Comparison of ENCODE assay signal across 12 cellular contexts in the genomic region with DNA sequence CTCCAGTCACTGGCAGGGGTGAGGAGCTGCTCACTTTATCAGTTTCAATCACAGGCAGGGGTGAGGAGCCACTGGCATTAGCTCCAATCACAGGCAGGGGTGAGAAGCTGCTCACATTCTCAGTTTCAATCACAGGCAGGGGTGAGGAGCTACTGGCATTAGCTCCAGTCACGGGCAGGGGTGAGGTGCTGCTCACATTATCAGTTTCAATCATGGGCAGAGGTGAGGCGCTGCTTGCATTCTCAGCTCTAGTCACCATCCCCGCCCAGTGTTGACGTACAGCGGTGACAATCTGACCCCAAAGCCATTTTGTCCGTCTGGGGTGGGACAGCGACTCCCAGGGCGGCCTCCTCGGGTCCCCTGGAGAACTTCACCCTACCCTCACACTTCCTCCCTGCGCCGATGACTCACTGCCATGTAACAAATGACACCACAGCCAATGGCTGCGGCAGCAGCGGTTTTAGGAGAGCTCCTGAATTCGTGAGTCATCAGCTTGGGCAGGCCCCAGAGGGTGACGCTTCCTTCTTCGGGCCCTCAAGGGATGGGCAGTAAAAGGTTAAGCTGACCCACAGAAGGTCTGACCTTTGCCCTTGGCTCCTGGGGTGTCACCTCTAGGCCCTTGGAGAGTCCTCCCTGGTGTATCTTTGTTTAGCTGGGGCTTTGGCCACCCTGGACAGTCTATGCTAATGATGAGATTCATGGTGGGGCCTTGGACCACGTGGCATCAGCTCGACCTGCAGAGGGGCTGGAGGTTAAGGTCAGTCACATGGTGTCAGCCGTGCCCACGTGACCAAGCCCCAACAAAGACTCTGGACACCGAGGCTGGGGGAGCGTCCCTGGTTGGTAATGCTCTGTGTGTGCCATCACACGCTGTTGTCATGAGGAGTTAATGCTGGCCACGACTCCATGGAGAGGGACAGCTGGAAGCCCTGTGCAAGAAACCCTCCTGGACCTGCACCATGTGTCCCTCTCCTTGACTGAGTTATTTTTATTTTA.
DNase-seq lines count a peak whose midpoint lies in the region; ATAC-seq, FAIRE-seq and TF ChIP-seq lines count a peak whose summit lies in the region.
"Had no signal": no experiment of that assay in that cellular context is flagged by ENCODE, and none has a peak within 500 bp of the region (broad histone marks: within the 10 kb centered on the region; RNA-seq: fewer than 3 reads in every experiment).

No MANE protein-coding gene starts in this region.

- peaks cover 7% of the 10 kb centered on the region; the same call in 1 of the 3 replicates for H3K4me1 ChIP-seq in A549
- H3K4me1 ChIP-seq in HCT116 (ENCODE audit: control insufficient read depth in 1 of 2, insufficient read depth in 2 of 2, low read length in 2 of 2) = peaks cover 13 to 34% of the 10 kb centered on the region in 2 experiments
- H3K4me1 ChIP-seq in RWPE2 (ENCODE audit: insufficient read depth, poor library complexity, severe bottlenecking) = peaks cover 5% of the 10 kb centered on the region

- intact Hi-C loops in HCT116 (cut with micrococcal nuclease) = no loop called here

- H4K20me1 ChIP-seq in HCT116 (ENCODE audit: insufficient read depth) = no peaks in the 10 kb centered on the region

- H3K27me3 ChIP-seq in HCT116 (ENCODE audit: insufficient read depth, low read length) (no peaks in the 10 kb centered on the region), RWPE2 (ENCODE audit: insufficient read depth, poor library complexity, severe bottlenecking) (no peaks in the 10 kb centered on the region)

- peak overlapping the region; percentile 3 for H2AFZ ChIP-seq in HCT116 (ENCODE audit: low read depth, low read length, poor library complexity, severe bottlenecking)

- no peak for FAIRE-seq in A549 (lab: Jason Lieb, UNC)

- WGBS in A549 (ENCODE audit: missing lambda C conversion rate) = 56% methylated on average over 21 of the region's 24 CpGs

- no peak for TF ChIP-seq RAD21 in A549 (conservative IDR thresholded peaks at IDR 0.05 in 1 of 2, IDR thresholded peaks at IDR 0.05 in 1 of 2)
- peak; percentile 40 for TF ChIP-seq RAD21 in HCT116 (IDR thresholded peaks at IDR 0.05; ENCODE audit: low read depth)

- H3K4me2 ChIP-seq in A549 (peak overlapping the region; percentile 16; the same call in 1 of the 3 replicates), HCT116 (ENCODE audit: low read length) (peak overlapping the region; percentile 72)

- DNase-seq in A549 (ENCODE audit: low read depth in 1 of 2, low spot score in 1 of 2) (peak in 1 of 2 experiments; percentile 43), HCT116 (ENCODE audit: low read depth, low spot score) (peak; percentile 97), RWPE2 (ENCODE audit: low spot score) (no peak), fibroblast of pulmonary artery (ENCODE audit: low read depth) (peak; percentile 54), NCI-H1092 treated with DMSO at 0.1 percent for 48 hours (lab: John Stamatoyannopoulos, UW) (no peak), NCI-H2196 (lab: John Stamatoyannopoulos, UW; ENCODE audit: unreplicated experiment) (no peak)
- DNase-seq: CD4-positive, CD25-positive, alpha-beta regulatory T cell; NCI-H446; T-helper 9 cell had no signal

- H3K27ac ChIP-seq in A549 (peak overlapping the region in 1 of 2 experiments; percentile 6; a peak in 2 of 6 replicates), HCT116 (ENCODE audit: low read depth, low read length) (peak overlapping the region; percentile 41), RWPE2 (ENCODE audit: poor library complexity, severe bottlenecking) (no peak overlapping the region)
- H3K27ac ChIP-seq: coronary artery had no signal

- H3K36me3 ChIP-seq in HCT116 (ENCODE audit: control insufficient read depth in 1 of 2, insufficient read depth in 2 of 2, low read length in 2 of 2) = no peaks in the 10 kb centered on the region
- H3K36me3 ChIP-seq in RWPE2 (ENCODE audit: low read depth) = no peaks in the 10 kb centered on the region

- TF ChIP-seq CTCF in A549 (IDR thresholded peaks at IDR 0.05) = no peak
- peak in 2 of 3 experiments; percentile 43 to 48; a peak in 5 of 6 replicates for TF ChIP-seq CTCF in HCT116 (IDR thresholded peaks at IDR 0.05 in 2 of 3, conservative IDR thresholded peaks at IDR 0.05 in 1 of 3; ENCODE audit: borderline replicate concordance in 1 of 3, insufficient read depth in 1 of 3, low read depth in 2 of 3, low read length in 2 of 3)
- TF ChIP-seq CTCF in RWPE2 (IDR thresholded peaks at IDR 0.05; ENCODE audit: poor library complexity, severe bottlenecking) = no peak
- no peak for TF ChIP-seq CTCF in fibroblast of pulmonary artery (IDR thresholded peaks at IDR 0.05; ENCODE audit: low read length, missing control alignments)

- peak overlapping the region; percentile 12; the same call in 1 of the 2 replicates for H3K9ac ChIP-seq in HCT116 (ENCODE audit: low read length)

- TF ChIP-seq POLR2A in A549 (IDR thresholded peaks at IDR 0.05; ENCODE audit: low read length) (no peak), HCT116 (IDR thresholded peaks at IDR 0.05; ENCODE audit: borderline replicate concordance, extremely low read depth, insufficient read depth, insufficient read length) (peak; percentile 41)

- ATAC-seq in A549 (peak; percentile 33 to 68; a peak in 4 of 6 replicates), HCT116 (peak; percentile 94), RWPE2 (ENCODE audit: low read depth) (peak; percentile 81), HG02798 (IDR thresholded peaks at IDR 0.05; ENCODE audit: poor library complexity, unreplicated experiment) (no peak), GM21390 (IDR thresholded peaks at IDR 0.05; ENCODE audit: unreplicated experiment) (no peak)

- no peaks in the 10 kb centered on the region for H3K9me2 ChIP-seq in HCT116 (ENCODE audit: insufficient read depth)

- BruUV-seq in HCT116 (replicated peaks; lab: Mats Ljungman, UMichigan) = TSS peak; percentile 72

- H3K4me3 ChIP-seq in A549 (no peak overlapping the region), HCT116 (replicated peaks in 1 of 2; ENCODE audit: low read depth in 1 of 2, low read length in 2 of 2) (peak overlapping the region; percentile 24 to 40), RWPE2 (ENCODE audit: severe bottlenecking) (no peak overlapping the region), fibroblast of pulmonary artery (replicated peaks; ENCODE audit: low read depth, low read length) (no peak overlapping the region)
- H3K4me3 ChIP-seq: coronary artery had no signal

- TF ChIP-seq EP300 in A549 (IDR thresholded peaks at IDR 0.05) = no peak

- RAD21 ChIA-PET in HCT116 (lab: Charles Lee; ENCODE audit: low non-redundant PET in 1 of 2, low total read pairs in 2 of 2, uncharacterized antibody in 2 of 2, unreplicated experiment in 2 of 2) = no interaction called here

- CTCF ChIA-PET in A549 (lab: Yijun Ruan, JAX) = interaction anchor here (1.0 kb wide), 2 partner anchors 13 to 16 kb away, joined by 3 read pairs; no protein-coding TSS in a partner anchor
- CTCF ChIA-PET in HCT116 (lab: Charles Lee) = interaction anchor here (0.8 to 1.7 kb wide), 12 partner anchors 9 to 582 kb away, joined by 3 to 13 read pairs (median 4); no protein-coding TSS in a partner anchor

- no peaks in the 10 kb centered on the region for H3K79me2 ChIP-seq in HCT116 (ENCODE audit: insufficient read depth, low read length)

- H3K9me3 ChIP-seq in A549 (no peaks in the 10 kb centered on the region), HCT116 (ENCODE audit: control insufficient read depth in 1 of 2, insufficient read depth in 1 of 2, low read depth in 1 of 2, low read length in 2 of 2) (peaks cover 6 to 8% of the 10 kb centered on the region in 2 experiments; a peak in 2 of 4 replicates), RWPE2 (ENCODE audit: severe bottlenecking) (no peaks in the 10 kb centered on the region)

- POLR2A ChIA-PET in A549 (lab: Yijun Ruan, JAX) (no interaction called here), HCT116 (lab: Charles Lee) (interaction anchor here (0.8 to 1.5 kb wide), 3 partner anchors 9 to 68 kb away, joined by 3 to 5 read pairs (median 5); no protein-coding TSS in a partner anchor)

TF ChIP-seq in A549, 52 proteins besides CTCF, POLR2A, EP300 and RAD21 (continues in another document):
- TF ChIP-seq JUN (IDR thresholded peaks at IDR 0.05) = no peak
- TF ChIP-seq, protein P1, sequence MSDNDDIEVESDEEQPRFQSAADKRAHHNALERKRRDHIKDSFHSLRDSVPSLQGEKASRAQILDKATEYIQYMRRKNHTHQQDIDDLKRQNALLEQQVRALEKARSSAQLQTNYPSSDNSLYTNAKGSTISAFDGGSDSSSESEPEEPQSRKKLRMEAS (IDR thresholded peaks at IDR 0.05) = peak; percentile 22; the same call in 1 of the 2 replicates
- TF ChIP-seq RCOR1 (IDR thresholded peaks at IDR 0.05; ENCODE audit: low read depth, low read length) = no peak
- TF ChIP-seq, protein P2, sequence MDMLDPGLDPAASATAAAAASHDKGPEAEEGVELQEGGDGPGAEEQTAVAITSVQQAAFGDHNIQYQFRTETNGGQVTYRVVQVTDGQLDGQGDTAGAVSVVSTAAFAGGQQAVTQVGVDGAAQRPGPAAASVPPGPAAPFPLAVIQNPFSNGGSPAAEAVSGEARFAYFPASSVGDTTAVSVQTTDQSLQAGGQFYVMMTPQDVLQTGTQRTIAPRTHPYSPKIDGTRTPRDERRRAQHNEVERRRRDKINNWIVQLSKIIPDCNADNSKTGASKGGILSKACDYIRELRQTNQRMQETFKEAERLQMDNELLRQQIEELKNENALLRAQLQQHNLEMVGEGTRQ (IDR thresholded peaks at IDR 0.05) = peak; percentile 49
- no peak for TF ChIP-seq RARB (CRISPR knock-in tag; IDR thresholded peaks at IDR 0.05)
- TF ChIP-seq ZC3H11A (IDR thresholded peaks at IDR 0.05) = no peak
- no peak for TF ChIP-seq FOSL2 (IDR thresholded peaks at IDR 0.05)
- TF ChIP-seq FOSL2 (CRISPR knock-in tag; IDR thresholded peaks at IDR 0.05) = peak; percentile 64

TF ChIP-seq in HCT116, 20 proteins besides CTCF, POLR2A, EP300 and RAD21 (continues in another document):
- TF ChIP-seq, protein P3, sequence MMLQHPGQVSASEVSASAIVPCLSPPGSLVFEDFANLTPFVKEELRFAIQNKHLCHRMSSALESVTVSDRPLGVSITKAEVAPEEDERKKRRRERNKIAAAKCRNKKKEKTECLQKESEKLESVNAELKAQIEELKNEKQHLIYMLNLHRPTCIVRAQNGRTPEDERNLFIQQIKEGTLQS (IDR thresholded peaks at IDR 0.05) = no peak
- peak; percentile 99 for TF ChIP-seq JUND (IDR thresholded peaks at IDR 0.05)
- TF ChIP-seq, protein P1 (IDR thresholded peaks at IDR 0.05) = peak; percentile 64; the same call in 1 of the 2 replicates
- no peak for TF ChIP-seq EZH2phosphoT487 (IDR thresholded peaks at IDR 0.05; ENCODE audit: borderline replicate concordance)
- TF ChIP-seq SRF (IDR thresholded peaks at IDR 0.05; ENCODE audit: low read depth) = no peak
- peak; percentile 99 for TF ChIP-seq FOSL1 (IDR thresholded peaks at IDR 0.05; ENCODE audit: low read depth)
- no peak for TF ChIP-seq SIN3A (IDR thresholded peaks at IDR 0.05; ENCODE audit: low read depth)
- peak; percentile 76 for TF ChIP-seq YY1 (IDR thresholded peaks at IDR 0.05; ENCODE audit: extremely low read depth, insufficient replicate concordance, low read depth, low read length)
- TF ChIP-seq ELF1 (IDR thresholded peaks at IDR 0.05; ENCODE audit: borderline replicate concordance, low read depth) = no peak

Comparison
In these comparisons a context has a peak if more than half of its experiments do, and no peak if none do; other contexts are left out.
1. ATAC-seq: peak in A549 (2 of 2), HCT116 (single experiment) and RWPE2 (single experiment); none in HG02798 (single experiment) and GM21390 (single experiment).
2. DNase-seq: peak in HCT116 (single experiment) and fibroblast of pulmonary artery (single experiment); none in RWPE2 (single experiment), NCI-H1092 treated with DMSO at 0.1 percent for 48 hours (single experiment) and NCI-H2196 (single experiment).
3. H3K4me3 ChIP-seq: peak in HCT116 (2 of 2); none in A549 (single experiment), RWPE2 (single experiment) and fibroblast of pulmonary artery (single experiment).
4. CTCF ChIP-seq: peak in HCT116 (2 of 3); none in A549 (single experiment), RWPE2 (single experiment) and fibroblast of pulmonary artery (single experiment).